23 cellular contexts compared by ENCODE assay signal in the genomic region with DNA sequence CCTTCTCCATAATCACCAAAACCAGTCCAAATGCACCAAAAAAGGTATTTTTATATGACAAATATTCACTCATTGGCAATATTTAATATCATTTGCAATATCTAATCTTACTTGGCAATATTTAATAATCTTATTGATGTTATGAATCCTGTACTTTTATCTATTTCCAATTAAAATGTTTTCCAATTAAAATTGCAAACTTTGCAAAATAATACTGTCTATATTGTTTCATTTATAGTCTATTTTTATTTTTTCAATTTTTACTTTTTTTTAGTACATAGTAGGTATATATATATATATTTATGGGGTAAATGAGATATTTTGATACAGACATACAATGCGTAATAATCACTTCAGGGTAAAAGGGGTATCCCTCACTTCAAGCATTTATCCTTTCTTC.
"Had no signal": no experiment of that assay in that cellular context is flagged by ENCODE, and none has a peak within 500 bp of the region (broad histone marks: within the 10 kb centered on the region; RNA-seq: fewer than 3 reads in every experiment).

No MANE protein-coding gene starts in this region.

- ATAC-seq: right lobe of liver; stimulated activated memory B cell treated with anti-CD40 and anti-IgM and Interleukin-4, amounts not matched to agents 10 μg/mL and 1 μg/mL and 100 μg/mL, for 72 hours; stimulated activated naive CD8-positive, alpha-beta T cell treated with anti-CD3 and anti-CD28 coated beads, Interleukin-15, amount 100 ng/mL, for 72 hours had no signal

- H3K9ac ChIP-seq: neural progenitor cell had no signal

- H3K27ac ChIP-seq: left ventricle myocardium inferior, neural progenitor cell, neutrophil, ovary, right atrium auricular region, right lobe of liver, tibial nerve, uterus had no signal

- H3K9me3 ChIP-seq: left ventricle myocardium inferior, neutrophil, ovary, right atrium auricular region, right lobe of liver, tibial nerve, uterus had no signal

- H3K4me1 ChIP-seq: neural progenitor cell, right atrium auricular region, right lobe of liver, tibial nerve, uterus had no signal

- H3K4me3 ChIP-seq: left ventricle myocardium inferior, lung, neural progenitor cell, ovary, right atrium auricular region, right lobe of liver, smooth muscle cell, tibial nerve, uterus had no signal

- H3K4me2 ChIP-seq: neural progenitor cell, smooth muscle cell had no signal

- H3K27me3 ChIP-seq: neural progenitor cell, neutrophil, ovary, right atrium auricular region, right lobe of liver, tibial nerve, uterus had no signal

- H3K36me3 ChIP-seq: ovary, right lobe of liver, uterus had no signal

- DNase-seq: hippocampal formation; left ventricle myocardium inferior; mesendoderm; naive B cell; natural killer cell; nephron progenitor cell; ovary; right lobe of liver; stimulated activated CD4-positive, alpha-beta T cell treated with anti-CD3 and anti-CD28 coated beads, Interleukin-1b, Interleukin-23, amount 100 ng/mL, for 48 hours; stimulated activated CD4-positive, alpha-beta T cell treated with anti-CD3 and anti-CD28 coated beads, Interleukin-2, amount 100 ng/mL, for 48 hours; stimulated activated CD4-positive, alpha-beta T cell treated with anti-CD3 and anti-CD28 coated beads, Interleukin-4, amount 100 ng/mL, for 4 hours; stimulated activated CD8-positive, alpha-beta memory T cell treated with anti-CD3 and anti-CD28 coated beads, Interleukin-4, amount 100 ng/mL, for 48 hours; stimulated activated naive CD4-positive, alpha-beta T cell treated with Interleukin-2 at 50 U/mL for 16 hours; stimulated activated naive CD8-positive, alpha-beta T cell treated with anti-CD3 and anti-CD28 coated beads, Interleukin-15, amount 100 ng/mL, for 72 hours; substantia nigra; uterus had no signal

- H2AFZ ChIP-seq: neural progenitor cell had no signal
